ENCODE assay signal across 13 cellular contexts in the genomic region with DNA sequence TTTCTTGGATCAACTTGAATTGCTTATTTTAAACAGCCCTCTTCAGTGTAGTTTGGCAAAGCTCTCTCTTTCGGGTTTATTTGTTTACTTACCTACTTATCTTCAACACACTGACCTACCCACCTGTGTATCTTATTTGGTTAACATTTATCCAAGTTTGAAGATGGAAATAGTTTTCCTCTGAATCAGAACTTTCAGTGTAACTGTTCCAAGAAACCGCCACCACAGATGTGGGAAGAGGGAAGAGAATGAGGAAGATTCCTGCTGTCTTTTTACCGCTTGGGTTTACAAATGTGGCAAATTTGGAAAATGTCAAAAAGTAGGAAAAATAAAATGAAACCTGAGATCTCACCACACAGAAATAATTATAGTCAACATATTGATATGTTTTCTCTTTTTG.
DNase-seq lines count a peak whose midpoint lies in the region; ATAC-seq, FAIRE-seq and TF ChIP-seq lines count a peak whose summit lies in the region.
"Had no signal": no experiment of that assay in that cellular context is flagged by ENCODE, and none has a peak within 500 bp of the region (broad histone marks: within the 10 kb centered on the region; RNA-seq: fewer than 3 reads in every experiment).

No MANE protein-coding gene starts in this region.

- DNase-seq in Caco-2 (peak in 1 of 2 experiments; percentile 55), LNCaP clone FGC (ENCODE audit: low read depth) (peak; percentile 64), astrocyte of the spinal cord (ENCODE audit: low read depth, low spot score) (peak; percentile 69), HepG2 (ENCODE audit: low spot score) (peak; percentile 92), osteoblast (ENCODE audit: insufficient read length, low spot score, missing footprints) (no peak), NCI-H82 treated with DMSO at 0.1 percent for 48 hours (lab: John Stamatoyannopoulos, UW; ENCODE audit: unreplicated experiment) (no peak)
- DNase-seq in naive thymus-derived CD8-positive, alpha-beta T cell: no peak
- DNase-seq: BE2C, NCI-H2227 treated with DMSO at 0.1 percent for 48 hours, Right ventricle myocardium superior had no signal

- peak overlapping the region; percentile 73 for H3K4me3 Mint-ChIP-seq in Caco-2 (ENCODE audit: unreplicated experiment)
- H3K4me3 Mint-ChIP-seq in naive thymus-derived CD8-positive, alpha-beta T cell: no peak overlapping the region
- H3K4me3 Mint-ChIP-seq: activated naive CD8-positive, alpha-beta T cell; stimulated activated effector memory CD8-positive, alpha-beta T cell treated with anti-CD3 and anti-CD28 coated beads, Interleukin-12 subunit alpha, Interleukin-12 subunit beta, amount 100 ng/mL, for 72 hours had no signal

- peaks cover 10% of the 10 kb centered on the region for H3K9me3 ChIP-seq in Caco-2
- peaks cover 6% of the 10 kb centered on the region; the same call in 1 of the 2 replicates for H3K9me3 ChIP-seq in HepG2 (ENCODE audit: low read length)
- peaks cover 1% of the 10 kb centered on the region for H3K9me3 ChIP-seq in osteoblast (ENCODE audit: low read depth, low read length)

- CTCF ChIA-PET in Caco-2 (lab: Charles Lee): no interaction called here
- CTCF ChIA-PET in HepG2 (lab: Yijun Ruan, JAX; ENCODE audit: low intra/inter-chr PET ratio, low total read pairs): no interaction called here

- no peak for TF ChIP-seq POLR2A in HepG2 (IDR thresholded peaks at IDR 0.05; ENCODE audit: insufficient read depth in 1 of 2, low read depth in 2 of 2, low read length in 2 of 2)

- POLR2A ChIA-PET in Caco-2 (lab: Charles Lee) (interaction anchor here (0.6 kb wide), 1 partner anchor 629 kb away, joined by 3 read pairs; no protein-coding TSS in a partner anchor), HepG2 (lab: Yijun Ruan, JAX) (interaction anchor here (1.3 to 2.4 kb wide), 3 partner anchors 36 to 206 kb away, joined by 4 to 20 read pairs (median 6); no protein-coding TSS in a partner anchor)
- POLR2A ChIA-PET in naive thymus-derived CD8-positive, alpha-beta T cell (lab: Charles Lee): interaction anchor here (0.6 kb wide), 1 partner anchor 26 kb away, joined by 3 read pairs; no protein-coding TSS in a partner anchor

- FAIRE-seq in HepG2 (lab: Jason Lieb, UNC): peak; percentile 98

- whole genome bisulfite sequencing in HepG2 (ENCODE audit: low lambda C conversion rate): 3% methylated on average over 3 of the region's 3 CpGs

- H2AFZ ChIP-seq in HepG2 (ENCODE audit: low read length): no peak overlapping the region
- H2AFZ ChIP-seq in osteoblast (ENCODE audit: low read length): no peak overlapping the region

- no peaks in the 10 kb centered on the region; the same call in 1 of the 2 replicates for H4K20me1 ChIP-seq in HepG2 (ENCODE audit: insufficient read depth, low read length)
- H4K20me1 ChIP-seq in osteoblast (ENCODE audit: insufficient read depth, low read length): no peaks in the 10 kb centered on the region

- peak overlapping the region; percentile 95 for H3K27ac Mint-ChIP-seq in Caco-2 (ENCODE audit: unreplicated experiment)
- no peak overlapping the region for H3K27ac Mint-ChIP-seq in naive thymus-derived CD8-positive, alpha-beta T cell
- H3K27ac Mint-ChIP-seq: activated naive CD8-positive, alpha-beta T cell; stimulated activated effector memory CD8-positive, alpha-beta T cell treated with anti-CD3 and anti-CD28 coated beads, Interleukin-12 subunit alpha, Interleukin-12 subunit beta, amount 100 ng/mL, for 72 hours had no signal

- ATAC-seq in HepG2: no peak
- ATAC-seq in HG03457 (IDR thresholded peaks at IDR 0.05; ENCODE audit: unreplicated experiment): no peak
- ATAC-seq in naive thymus-derived CD8-positive, alpha-beta T cell: no peak
- ATAC-seq: stimulated activated effector memory CD8-positive, alpha-beta T cell treated with anti-CD3 and anti-CD28 coated beads, Interleukin-12 subunit alpha, Interleukin-12 subunit beta, amount 100 ng/mL, for 72 hours had no signal

- BruUV-seq in Caco-2 (replicated peaks; lab: Mats Ljungman, UMichigan) (no TSS peak), HepG2 (replicated peaks; lab: Mats Ljungman, UMichigan) (no TSS peak)

- H3K9me3 Mint-ChIP-seq in Caco-2 (ENCODE audit: unreplicated experiment): peaks cover 9% of the 10 kb centered on the region
- H3K9me3 Mint-ChIP-seq in naive thymus-derived CD8-positive, alpha-beta T cell: no peaks in the 10 kb centered on the region
- H3K9me3 Mint-ChIP-seq: stimulated activated effector memory CD8-positive, alpha-beta T cell treated with anti-CD3 and anti-CD28 coated beads, Interleukin-12 subunit alpha, Interleukin-12 subunit beta, amount 100 ng/mL, for 72 hours had no signal

- TF ChIP-seq EP300 in HepG2 (IDR thresholded peaks at IDR 0.05; ENCODE audit: low read depth in 2 of 2, low read length in 2 of 2) (peak in 1 of 2 experiments; percentile 95; a peak in 2 of 4 replicates), HepG2 (CRISPR knock-in tag; IDR thresholded peaks at IDR 0.05; ENCODE audit: borderline replicate concordance) (peak; percentile 75; the same call in 1 of the 2 replicates)

- peaks cover 65% of the 10 kb centered on the region for H3K4me1 Mint-ChIP-seq in Caco-2 (ENCODE audit: low read depth, unreplicated experiment)
- peaks cover 18 to 38% (median 23%) of the 10 kb centered on the region in 4 donors for H3K4me1 Mint-ChIP-seq in naive thymus-derived CD8-positive, alpha-beta T cell

- peaks cover 68% of the 10 kb centered on the region for H3K36me3 Mint-ChIP-seq in Caco-2 (ENCODE audit: insufficient read depth, unreplicated experiment)
- peaks cover 5 to 18% (median 17%) of the 10 kb centered on the region in 3 donors for H3K36me3 Mint-ChIP-seq in naive thymus-derived CD8-positive, alpha-beta T cell
- H3K36me3 Mint-ChIP-seq: stimulated activated effector memory CD8-positive, alpha-beta T cell treated with anti-CD3 and anti-CD28 coated beads, Interleukin-12 subunit alpha, Interleukin-12 subunit beta, amount 100 ng/mL, for 72 hours had no signal

- peak overlapping the region; percentile 49 for H3K4me2 ChIP-seq in HepG2 (ENCODE audit: low read depth, low read length)
- no peak overlapping the region for H3K4me2 ChIP-seq in osteoblast (ENCODE audit: insufficient read depth, low read length)

- in situ Hi-C loops in astrocyte of the spinal cord (cut with HindIII; ENCODE audit: low sequenced_read_pairs): no loop called here
- in situ Hi-C loops in HepG2 (cut with HindIII; ENCODE audit: extremely low pct_ligation_motif_present, low pct_unique_long_range_greater_than_20kb): no loop called here

- TF ChIP-seq CTCF in Caco-2 (IDR thresholded peaks at IDR 0.05; ENCODE audit: insufficient read depth in 1 of 2, low read depth in 1 of 2, low read length in 1 of 2, severe bottlenecking in 1 of 2, unreplicated experiment in 1 of 2): no peak
- no peak for TF ChIP-seq CTCF in LNCaP clone FGC (IDR thresholded peaks at IDR 0.05; ENCODE audit: control insufficient read depth, extremely low read depth, insufficient read depth)
- TF ChIP-seq CTCF in astrocyte of the spinal cord (IDR thresholded peaks at IDR 0.05; ENCODE audit: low read depth, low read length): no peak
- TF ChIP-seq CTCF in HepG2 (CRISPR knock-in tag; IDR thresholded peaks at IDR 0.05): no peak
- TF ChIP-seq CTCF in osteoblast (IDR thresholded peaks at IDR 0.05; ENCODE audit: extremely low read depth, low read depth, low read length): no peak

- peak overlapping the region; percentile 7; the same call in 1 of the 2 replicates for H3K9ac ChIP-seq in HepG2 (ENCODE audit: insufficient read depth, low read depth, low read length)

- H3K36me3 ChIP-seq in Caco-2 (ENCODE audit: control insufficient read depth, insufficient read depth, low read length): no peaks in the 10 kb centered on the region
- H3K36me3 ChIP-seq in HepG2 (replicated peaks in 1 of 2; ENCODE audit: control insufficient read depth in 1 of 2, insufficient read depth in 2 of 2, low read length in 2 of 2): no peaks in the 10 kb centered on the region; a peak in 2 of 5 replicates
- no peaks in the 10 kb centered on the region for H3K36me3 ChIP-seq in osteoblast (ENCODE audit: insufficient read depth, low read length)

- H3K79me2 ChIP-seq in HepG2 (ENCODE audit: insufficient read depth, low read length): peaks cover 37% of the 10 kb centered on the region
- no peaks in the 10 kb centered on the region for H3K79me2 ChIP-seq in osteoblast (ENCODE audit: insufficient read depth, low read length)

- H3K27me3 Mint-ChIP-seq in Caco-2 (ENCODE audit: insufficient read depth, unreplicated experiment): no peaks in the 10 kb centered on the region
- no peaks in the 10 kb centered on the region for H3K27me3 Mint-ChIP-seq in naive thymus-derived CD8-positive, alpha-beta T cell
- H3K27me3 Mint-ChIP-seq: activated naive CD8-positive, alpha-beta T cell had no signal

- H3K4me3 ChIP-seq in Caco-2 (ENCODE audit: low read depth, low read length) (no peak overlapping the region), LNCaP clone FGC (ENCODE audit: low read depth, low read length) (no peak overlapping the region), astrocyte of the spinal cord (ENCODE audit: low read depth, low read length) (no peak overlapping the region), HepG2 (replicated peaks in 1 of 3; ENCODE audit: insufficient read depth in 1 of 3, low read depth in 2 of 3, low read length in 3 of 3) (no peak overlapping the region; a peak in 1 of 6 replicates), osteoblast (ENCODE audit: insufficient read depth, low read length) (no peak overlapping the region)

- intact Hi-C loops in Caco-2 (cut with micrococcal nuclease; ENCODE audit: unreplicated experiment): loop anchor here (5.0 kb wide), 3 partner anchors 75 to 145 kb away; partner anchors contain the start of gene MSI2
- intact Hi-C loops in HepG2 (cut with micrococcal nuclease; ENCODE audit: unreplicated experiment): loop anchor here (5.0 kb wide), 2 partner anchors 35 to 85 kb away; no protein-coding TSS in a partner anchor

- H3K27ac ChIP-seq in HepG2 (ENCODE audit: extremely low read length, insufficient read depth, low read length) (peak overlapping the region; percentile 57), osteoblast (ENCODE audit: low read depth, low read length) (no peak overlapping the region)

- H3K4me1 ChIP-seq in Caco-2 (peaks cover 97% of the 10 kb centered on the region), HepG2 (ENCODE audit: insufficient read depth, low read length) (peaks cover 95% of the 10 kb centered on the region), osteoblast (ENCODE audit: insufficient read depth, low read length) (peaks cover 7% of the 10 kb centered on the region)
- H3K4me1 ChIP-seq: BE2C had no signal

- H3K27me3 ChIP-seq in Caco-2 (replicated peaks; ENCODE audit: control insufficient read depth, insufficient read depth, low read length) (no peaks in the 10 kb centered on the region), HepG2 (ENCODE audit: control insufficient read depth in 1 of 2, insufficient read depth in 2 of 2, low read length in 2 of 2) (no peaks in the 10 kb centered on the region), osteoblast (ENCODE audit: insufficient read depth, low read length) (no peaks in the 10 kb centered on the region)
- H3K27me3 ChIP-seq: BE2C had no signal

- no peak for TF ChIP-seq RAD21 in HepG2 (CRISPR knock-in tag; IDR thresholded peaks at IDR 0.05)

TF ChIP-seq in HepG2, 621 proteins besides CTCF, POLR2A, EP300 and RAD21 (continues in another document):
- TF ChIP-seq CENPBD1 (CRISPR knock-in tag; IDR thresholded peaks at IDR 0.05; ENCODE audit: borderline replicate concordance, low read depth): no peak

Comparison
In these comparisons a context has a peak if more than half of its experiments do, and no peak if none do; other contexts are left out.
1. DNase-seq: peak in LNCaP clone FGC (single experiment), astrocyte of the spinal cord (single experiment) and HepG2 (single experiment); none in osteoblast (single experiment), naive thymus-derived CD8-positive, alpha-beta T cell (0 of 10) and NCI-H82 treated with DMSO at 0.1 percent for 48 hours (single experiment).